In genomic region chr12:51270847-51271518, GRCh38 we compare ENCODE assay signal across 8 cellular contexts. TPM values are rescaled to one million over a fixed set of nuclear protein-coding genes. Genes with fewer than 3 reads are reported as not detected.
DNase-seq lines count a peak whose midpoint lies in the region; ATAC-seq and TF ChIP-seq lines count a peak whose summit lies in the region.

No MANE protein-coding gene starts in this region.

- peak overlapping the region; percentile 68 for H3K4me3 ChIP-seq in CD4-positive, CD25-positive, alpha-beta regulatory T cell (ENCODE audit: low read depth, low read length)
- H3K4me3 ChIP-seq in astrocyte of the cerebellum (ENCODE audit: low read depth, low read length): peak overlapping the region; percentile 66
- H3K4me3 ChIP-seq in kidney epithelial cell (ENCODE audit: low read depth, low read length): peak overlapping the region; percentile 66
- H3K4me3 ChIP-seq in stomach smooth muscle (ENCODE audit: low read length in 2 of 2): peak overlapping the region; percentile 60 to 78

- no peaks in the 10 kb centered on the region for H3K36me3 Mint-ChIP-seq in CD4-positive, CD25-positive, alpha-beta regulatory T cell

- peak overlapping the region; percentile 26 to 42 for H3K9ac ChIP-seq in stomach smooth muscle (ENCODE audit: low read length in 2 of 2)

- no peak overlapping the region for H3K27ac ChIP-seq in CD4-positive, CD25-positive, alpha-beta regulatory T cell (ENCODE audit: insufficient read depth, low read length, poor library complexity, severe bottlenecking)
- no peak overlapping the region for H3K27ac ChIP-seq in stomach smooth muscle (ENCODE audit: low read length)

- no peaks in the 10 kb centered on the region for H3K36me3 ChIP-seq in CD4-positive, CD25-positive, alpha-beta regulatory T cell (ENCODE audit: control insufficient read depth, insufficient read depth, low read length)
- peaks cover 1% of the 10 kb centered on the region for H3K36me3 ChIP-seq in kidney epithelial cell (ENCODE audit: control insufficient read depth, insufficient read depth, low read length)
- no peaks in the 10 kb centered on the region for H3K36me3 ChIP-seq in stomach smooth muscle (ENCODE audit: control insufficient read depth in 2 of 2, insufficient read depth in 2 of 2, low read length in 2 of 2)

- H3K27me3 Mint-ChIP-seq in CD4-positive, CD25-positive, alpha-beta regulatory T cell: peaks cover 9% of the 10 kb centered on the region

- H3K27me3 ChIP-seq in CD4-positive, CD25-positive, alpha-beta regulatory T cell (ENCODE audit: control insufficient read depth, insufficient read depth, low read length): peaks cover 6% of the 10 kb centered on the region
- H3K27me3 ChIP-seq in kidney epithelial cell (ENCODE audit: control insufficient read depth, insufficient read depth, low read length) (no peaks in the 10 kb centered on the region), stomach smooth muscle (ENCODE audit: control insufficient read depth in 1 of 2, insufficient read depth in 2 of 2, low read length in 2 of 2) (peaks cover 9 to 14% of the 10 kb centered on the region in 2 donors)

- peak overlapping the region; percentile 52 to 93 (median 91) for H3K27ac Mint-ChIP-seq in CD4-positive, CD25-positive, alpha-beta regulatory T cell

- no peaks in the 10 kb centered on the region for H3K9me3 ChIP-seq in CD4-positive, CD25-positive, alpha-beta regulatory T cell (ENCODE audit: control insufficient read depth in 2 of 2, low read length in 2 of 2)
- H3K9me3 ChIP-seq in stomach smooth muscle (ENCODE audit: control insufficient read depth in 2 of 2, low read length in 2 of 2): no peaks in the 10 kb centered on the region

- no peaks in the 10 kb centered on the region for H3K9me3 Mint-ChIP-seq in CD4-positive, CD25-positive, alpha-beta regulatory T cell

- TF ChIP-seq CTCF in astrocyte of the cerebellum (IDR thresholded peaks at IDR 0.05; ENCODE audit: low read depth, low read length, missing control alignments) (no peak), kidney epithelial cell (IDR thresholded peaks at IDR 0.05; ENCODE audit: insufficient read depth, low read length, poor library complexity, severe bottlenecking) (no peak)

- H3K4me1 ChIP-seq in CD4-positive, CD25-positive, alpha-beta regulatory T cell (ENCODE audit: control insufficient read depth, insufficient read depth, low read length, poor library complexity, severe bottlenecking): peaks cover 16% of the 10 kb centered on the region
- H3K4me1 ChIP-seq in stomach smooth muscle (ENCODE audit: control insufficient read depth, insufficient read depth, low read length): peaks cover 9% of the 10 kb centered on the region

- in situ Hi-C loops in astrocyte of the cerebellum (cut with HindIII; ENCODE audit: low sequenced_read_pairs): no loop called here

- no peak for DNase-seq in CD4-positive, CD25-positive, alpha-beta regulatory T cell
- peak; percentile 57 for DNase-seq in HuH-7.5 (ENCODE audit: low spot score)
- DNase-seq in astrocyte of the cerebellum (ENCODE audit: low read depth): peak; percentile 51
- DNase-seq in kidney epithelial cell (ENCODE audit: low read depth): peak; percentile 73
- DNase-seq in erythroblast (lab: John Stamatoyannopoulos, UW): no peak
- no peak for DNase-seq in cortex of kidney (lab: John Stamatoyannopoulos, UW)

- H3K4me1 Mint-ChIP-seq in CD4-positive, CD25-positive, alpha-beta regulatory T cell: peaks cover 6 to 26% (median 14%) of the 10 kb centered on the region in 4 donors

- ATAC-seq in CD4-positive, CD25-positive, alpha-beta regulatory T cell (ENCODE audit: low read depth in 2 of 2): no peak
- ATAC-seq in HG03196 (IDR thresholded peaks at IDR 0.05; ENCODE audit: unreplicated experiment): no peak

- no peak for TF ChIP-seq POLR2A in erythroblast (IDR thresholded peaks at IDR 0.05; ENCODE audit: low read length)

- peak overlapping the region; percentile 89 to 97 (median 94) for H3K4me3 Mint-ChIP-seq in CD4-positive, CD25-positive, alpha-beta regulatory T cell

RNA-seq across cellular contexts. Expression of gene SMAGP, which starts 0.8 kb away (rescaled TPM):
- 3.4 TPM for total RNA-seq in CD4-positive, CD25-positive, alpha-beta regulatory T cell
- 10 to 100 TPM in 2 of 4 donors, 1 to 10 TPM in 2; 5.7 to 13.5 (median 8.7) TPM for polyA plus RNA-seq in CD4-positive, CD25-positive, alpha-beta regulatory T cell
- 15.7 and 24.5 TPM in 2 replicates for total RNA-seq in kidney epithelial cell

RNA-seq across cellular contexts. Expression of gene DAZAP2, which starts 32.4 kb away (rescaled TPM):
- 338 TPM for total RNA-seq in CD4-positive, CD25-positive, alpha-beta regulatory T cell
- 1,000 to 10,000 TPM; 1,508 to 1,956 (median 1,583) TPM for polyA plus RNA-seq in CD4-positive, CD25-positive, alpha-beta regulatory T cell
- 244 and 271 TPM in 2 replicates for total RNA-seq in kidney epithelial cell

RNA-seq across cellular contexts. Expression of gene BIN2, which starts 53.0 kb away (rescaled TPM):
- 273 TPM for total RNA-seq in CD4-positive, CD25-positive, alpha-beta regulatory T cell
- 100 to 1,000 TPM; 204 to 255 (median 228) TPM for polyA plus RNA-seq in CD4-positive, CD25-positive, alpha-beta regulatory T cell
- not detected in 2 replicates for total RNA-seq in kidney epithelial cell

RNA-seq across cellular contexts. Expression of gene POU6F1, which starts 53.1 kb away (rescaled TPM):
- total RNA-seq in CD4-positive, CD25-positive, alpha-beta regulatory T cell: 25.1 TPM
- 1 to 10 TPM in 3 of 4 donors, under 1 TPM in 1; 0.74 to 2.7 (median 2.4) TPM for polyA plus RNA-seq in CD4-positive, CD25-positive, alpha-beta regulatory T cell
- total RNA-seq in kidney epithelial cell: 2.6 and 3.9 TPM in 2 replicates

Comparison
In these comparisons a context has a peak if more than half of its experiments do, and no peak if none do; other contexts are left out.
1. DNase-seq: peak in HuH-7.5 (single experiment), astrocyte of the cerebellum (single experiment) and kidney epithelial cell (single experiment); none in CD4-positive, CD25-positive, alpha-beta regulatory T cell (0 of 3), erythroblast (0 of 2) and cortex of kidney (single experiment).
2. RNA of gene BIN2, which starts 53.0 kb away (total RNA-seq): 273 TPM in CD4-positive, CD25-positive, alpha-beta regulatory T cell (single experiment); not detected in kidney epithelial cell; every median in the first group is over 100 times any median in the second.
3. Peak in every context shown above with its lines, with median percentiles within 50 percentile points of each other: H3K4me3 ChIP-seq.